Comparison of ENCODE assay signal across 22 cellular contexts in genomic region chr17:71726320-71726719, GRCh38.
DNase-seq lines count a peak whose midpoint lies in the region; ATAC-seq, FAIRE-seq and TF ChIP-seq lines count a peak whose summit lies in the region.
"Had no signal": no experiment of that assay in that cellular context is flagged by ENCODE, and none has a peak within 500 bp of the region (broad histone marks: within the 10 kb centered on the region; RNA-seq: fewer than 3 reads in every experiment).

No MANE protein-coding gene starts in this region.

- H3K4me1 ChIP-seq in IMR-90 (ENCODE audit: control insufficient read depth, insufficient read depth, low read length): no peaks in the 10 kb centered on the region
- H3K4me1 ChIP-seq: stomach had no signal

- no peaks in the 10 kb centered on the region for H3K9me3 ChIP-seq in IMR-90 (ENCODE audit: control insufficient read depth, insufficient read depth, low read length)
- H3K9me3 ChIP-seq: stomach had no signal

- peak; percentile 35 for DNase-seq in AG08396 (ENCODE audit: low spot score)
- DNase-seq in IMR-90: no peak
- peak; percentile 53 for DNase-seq in RPMI7951 (ENCODE audit: low read depth)
- peak; percentile 6 for DNase-seq in fibroblast of peridontal ligament (ENCODE audit: extremely low read depth)
- no peak for DNase-seq in D721Med (ENCODE audit: insufficient read length, low spot score)
- DNase-seq in activated T-helper 2 cell treated with anti-CD3 and anti-CD28 coated beads, Interferon-gamma antibody, Interleukin-2, Interleukin-4, amounts not matched to agents 10 μg/mL and 5 μg/mL and 100 μg/mL, durations not matched to agents 14 hours and 24 hours and 36 hours (ENCODE audit: low spot score): no peak
- DNase-seq: C1 segment of cervical spinal cord; DMS53; erythroblast; H9; left cardiac atrium; NCI-H526; nephron progenitor cell; PC-9; stimulated activated CD4-positive, alpha-beta T cell treated with anti-CD3 and anti-CD28 coated beads, Interleukin-4, amount 100 ng/mL, for 24 hours; stomach had no signal

- H3K56ac ChIP-seq in IMR-90 (ENCODE audit: extremely low read depth, insufficient read depth, low read length): no peak overlapping the region

- H3K36me3 ChIP-seq in IMR-90 (ENCODE audit: control insufficient read depth, insufficient read depth, low read length): no peaks in the 10 kb centered on the region
- H3K36me3 ChIP-seq: stomach had no signal

- no peaks in the 10 kb centered on the region for H4K20me1 ChIP-seq in IMR-90 (ENCODE audit: insufficient read depth, low read length)

- H3K9ac ChIP-seq in IMR-90 (ENCODE audit: low read depth, low read length): no peak overlapping the region

- no peaks in the 10 kb centered on the region for H3K27me3 Mint-ChIP-seq in activated T-helper 2 cell treated with anti-CD3 and anti-CD28 coated beads, Interferon-gamma antibody, Interleukin-2, Interleukin-4, amounts not matched to agents 10 μg/mL and 5 μg/mL and 100 μg/mL, durations not matched to agents 14 hours and 24 hours and 36 hours (ENCODE audit: low read depth)

- POLR2A ChIA-PET in IMR-90 (lab: Charles Lee; ENCODE audit: unreplicated experiment): no interaction called here

- BruUV-seq in IMR-90 (replicated peaks; lab: Mats Ljungman, UMichigan): no TSS peak

- H3K27ac Mint-ChIP-seq in activated T-helper 2 cell treated with anti-CD3 and anti-CD28 coated beads, Interferon-gamma antibody, Interleukin-2, Interleukin-4, amounts not matched to agents 10 μg/mL and 5 μg/mL and 100 μg/mL, durations not matched to agents 14 hours and 24 hours and 36 hours: no peak overlapping the region
- H3K27ac Mint-ChIP-seq: H9, mesothelial cell of epicardium, nephron progenitor cell, type B pancreatic cell had no signal

- intact Hi-C loops in IMR-90 (cut with micrococcal nuclease): no loop called here
- intact Hi-C loops in activated T-helper 2 cell treated with anti-CD3 and anti-CD28 coated beads, Interferon-gamma antibody, Interleukin-2, Interleukin-4, amounts not matched to agents 10 μg/mL and 5 μg/mL and 100 μg/mL, durations not matched to agents 14 hours and 24 hours and 36 hours (cut with micrococcal nuclease): no loop called here

- H3K14ac ChIP-seq in IMR-90 (replicated peaks; ENCODE audit: low read depth, low read length): no peak overlapping the region

- no peak overlapping the region for H2AK5ac ChIP-seq in IMR-90 (ENCODE audit: low read depth, low read length)

- no peak for TF ChIP-seq RAD21 in IMR-90 (IDR thresholded peaks at IDR 0.05; ENCODE audit: low read length)

- no peaks in the 10 kb centered on the region for H3K79me1 ChIP-seq in IMR-90 (ENCODE audit: low read depth in 1 of 2, low read length in 2 of 2)

- H2AK9ac ChIP-seq in IMR-90 (replicated peaks; ENCODE audit: low read depth, low read length, poor library complexity): no peak overlapping the region

- H2BK20ac ChIP-seq in IMR-90 (ENCODE audit: low read depth, low read length): no peak overlapping the region

- no peak overlapping the region for H2BK5ac ChIP-seq in IMR-90 (ENCODE audit: low read depth, low read length, poor library complexity, severe bottlenecking)

- no peaks in the 10 kb centered on the region for H3K36me3 Mint-ChIP-seq in activated T-helper 2 cell treated with anti-CD3 and anti-CD28 coated beads, Interferon-gamma antibody, Interleukin-2, Interleukin-4, amounts not matched to agents 10 μg/mL and 5 μg/mL and 100 μg/mL, durations not matched to agents 14 hours and 24 hours and 36 hours (ENCODE audit: low read depth)
- H3K36me3 Mint-ChIP-seq: mesothelial cell of epicardium, type B pancreatic cell had no signal

- no peaks in the 10 kb centered on the region for H3K9me1 ChIP-seq in IMR-90 (ENCODE audit: insufficient read depth, low read length)

- H3K4ac ChIP-seq in IMR-90 (ENCODE audit: low read depth, low read length): no peak overlapping the region

- peaks cover 23% of the 10 kb centered on the region for H3K9me3 Mint-ChIP-seq in activated T-helper 2 cell treated with anti-CD3 and anti-CD28 coated beads, Interferon-gamma antibody, Interleukin-2, Interleukin-4, amounts not matched to agents 10 μg/mL and 5 μg/mL and 100 μg/mL, durations not matched to agents 14 hours and 24 hours and 36 hours
- H3K9me3 Mint-ChIP-seq: type B pancreatic cell had no signal

- no peak for FAIRE-seq in D721Med (lab: Jason Lieb, UNC)
- FAIRE-seq: GM12891 had no signal

- H3K4me1 Mint-ChIP-seq in activated T-helper 2 cell treated with anti-CD3 and anti-CD28 coated beads, Interferon-gamma antibody, Interleukin-2, Interleukin-4, amounts not matched to agents 10 μg/mL and 5 μg/mL and 100 μg/mL, durations not matched to agents 14 hours and 24 hours and 36 hours (ENCODE audit: low read depth): no peaks in the 10 kb centered on the region
- H3K4me1 Mint-ChIP-seq: H9, nephron progenitor cell had no signal

- no peak overlapping the region for H3K4me3 Mint-ChIP-seq in activated T-helper 2 cell treated with anti-CD3 and anti-CD28 coated beads, Interferon-gamma antibody, Interleukin-2, Interleukin-4, amounts not matched to agents 10 μg/mL and 5 μg/mL and 100 μg/mL, durations not matched to agents 14 hours and 24 hours and 36 hours (ENCODE audit: low read depth)
- H3K4me3 Mint-ChIP-seq: H9, mesothelial cell of epicardium, nephron progenitor cell, type B pancreatic cell had no signal

- dilution Hi-C loops in IMR-90 (cut with HindIII; ENCODE audit: low sequenced_read_pairs, unreplicated experiment): no loop called here

- H2AFZ ChIP-seq in IMR-90 (replicated peaks; ENCODE audit: low read length, poor library complexity): no peak overlapping the region
- H2AFZ ChIP-seq: PC-9 had no signal

- H3K4me2 ChIP-seq in IMR-90 (ENCODE audit: low read depth, low read length): peak overlapping the region; percentile 95
- H3K4me2 ChIP-seq: PC-9, smooth muscle cell had no signal

- CTCF ChIA-PET in IMR-90 (lab: Yijun Ruan, JAX): interaction anchor here (0.7 kb wide), 1 partner anchor 9 kb away, joined by 4 read pairs; no protein-coding TSS in a partner anchor

- no peak overlapping the region for H3K23ac ChIP-seq in IMR-90 (ENCODE audit: low read depth, low read length)

- no peak overlapping the region for H3K18ac ChIP-seq in IMR-90 (ENCODE audit: low read depth, low read length)

- TF ChIP-seq CTCF in IMR-90 (conservative IDR thresholded peaks at IDR 0.05; ENCODE audit: low read depth, low read length): no peak
- TF ChIP-seq CTCF in D721Med (IDR thresholded peaks at IDR 0.05; ENCODE audit: insufficient read depth, missing control alignments): no peak

- H3K27ac ChIP-seq in IMR-90 (ENCODE audit: insufficient read depth, low read length): no peak overlapping the region
- H3K27ac ChIP-seq: PC-9, stomach had no signal

- H2BK15ac ChIP-seq in IMR-90 (ENCODE audit: low read depth, low read length): no peak overlapping the region

- no peak; the same call in 1 of the 2 replicates for ATAC-seq in IMR-90 (ENCODE audit: low read depth)
- no peak for ATAC-seq in HG03354 (IDR thresholded peaks at IDR 0.05; ENCODE audit: poor library complexity, severe bottlenecking, unreplicated experiment)
- no peak for ATAC-seq in HG03175 (IDR thresholded peaks at IDR 0.05; ENCODE audit: unreplicated experiment)
- ATAC-seq: left cardiac atrium had no signal

- H3K4me3 ChIP-seq in IMR-90 (ENCODE audit: insufficient read depth, low read depth, low read length): peak overlapping the region; percentile 47; the same call in 1 of the 2 replicates
- H3K4me3 ChIP-seq: PC-9, smooth muscle cell had no signal

- H4K8ac ChIP-seq in IMR-90 (ENCODE audit: low read depth in 2 of 2, low read length in 2 of 2): no peak overlapping the region

- no peak overlapping the region for H2BK120ac ChIP-seq in IMR-90 (ENCODE audit: low read depth, low read length)

- no peak overlapping the region for H4K5ac ChIP-seq in IMR-90 (ENCODE audit: low read depth, low read length)

- in situ Hi-C loops in IMR-90 (cut with MboI; ENCODE audit: low sequenced_read_pairs): no loop called here

- H3K27me3 ChIP-seq in IMR-90 (ENCODE audit: control insufficient read depth, insufficient read depth, low read length): no peaks in the 10 kb centered on the region
- H3K27me3 ChIP-seq: stomach had no signal

- H4K91ac ChIP-seq in IMR-90 (ENCODE audit: insufficient read depth, low read depth, low read length): no peak overlapping the region

- no peak for TF ChIP-seq POLR2A in IMR-90 (IDR thresholded peaks at IDR 0.05; ENCODE audit: low read depth, low read length)

- 6% methylated on average over 3 of the region's 5 CpGs; no CpG with 5 or more reads in 1 of the 2 experiments for WGBS in IMR-90 (ENCODE audit: extremely low coverage in 2 of 2, insufficient read length in 1 of 2), 2 experiments

TF ChIP-seq in IMR-90, 13 proteins besides CTCF, POLR2A, EP300 and RAD21 (continues in another document):
- TF ChIP-seq USF2 (IDR thresholded peaks at IDR 0.05; ENCODE audit: low read depth, low read length) (no peak), ELK1 (IDR thresholded peaks at IDR 0.05; ENCODE audit: borderline replicate concordance, low read depth, low read length) (no peak), RCOR1 (IDR thresholded peaks at IDR 0.05; ENCODE audit: insufficient replicate concordance, low read length) (no peak), BHLHE40 (IDR thresholded peaks at IDR 0.05; ENCODE audit: low read depth, low read length) (no peak), MXI1 (IDR thresholded peaks at IDR 0.05; ENCODE audit: borderline replicate concordance, low read depth, low read length) (no peak), MAZ (IDR thresholded peaks at IDR 0.05; ENCODE audit: borderline replicate concordance, low read depth, low read length) (no peak), NFE2L2 (IDR thresholded peaks at IDR 0.05; ENCODE audit: low read depth, low read length) (no peak), FOS (IDR thresholded peaks at IDR 0.05; ENCODE audit: low read depth, low read length) (no peak), RFX5 (IDR thresholded peaks at IDR 0.05; ENCODE audit: low read depth, low read length) (no peak), CEBPB (IDR thresholded peaks at IDR 0.05; ENCODE audit: low read depth, low read length) (no peak), MAFK (IDR thresholded peaks at IDR 0.05; ENCODE audit: low read depth, low read length) (no peak)

Comparison
In these comparisons a context has a peak if more than half of its experiments do, and no peak if none do; other contexts are left out.
1. DNase-seq: peak in AG08396 (single experiment), RPMI7951 (single experiment) and fibroblast of peridontal ligament (single experiment); none in IMR-90 (single experiment), D721Med (single experiment) and activated T-helper 2 cell treated with anti-CD3 and anti-CD28 coated beads, Interferon-gamma antibody, Interleukin-2, Interleukin-4, amounts not matched to agents 10 μg/mL and 5 μg/mL and 100 μg/mL, durations not matched to agents 14 hours and 24 hours and 36 hours (single experiment).